In the genomic region with DNA sequence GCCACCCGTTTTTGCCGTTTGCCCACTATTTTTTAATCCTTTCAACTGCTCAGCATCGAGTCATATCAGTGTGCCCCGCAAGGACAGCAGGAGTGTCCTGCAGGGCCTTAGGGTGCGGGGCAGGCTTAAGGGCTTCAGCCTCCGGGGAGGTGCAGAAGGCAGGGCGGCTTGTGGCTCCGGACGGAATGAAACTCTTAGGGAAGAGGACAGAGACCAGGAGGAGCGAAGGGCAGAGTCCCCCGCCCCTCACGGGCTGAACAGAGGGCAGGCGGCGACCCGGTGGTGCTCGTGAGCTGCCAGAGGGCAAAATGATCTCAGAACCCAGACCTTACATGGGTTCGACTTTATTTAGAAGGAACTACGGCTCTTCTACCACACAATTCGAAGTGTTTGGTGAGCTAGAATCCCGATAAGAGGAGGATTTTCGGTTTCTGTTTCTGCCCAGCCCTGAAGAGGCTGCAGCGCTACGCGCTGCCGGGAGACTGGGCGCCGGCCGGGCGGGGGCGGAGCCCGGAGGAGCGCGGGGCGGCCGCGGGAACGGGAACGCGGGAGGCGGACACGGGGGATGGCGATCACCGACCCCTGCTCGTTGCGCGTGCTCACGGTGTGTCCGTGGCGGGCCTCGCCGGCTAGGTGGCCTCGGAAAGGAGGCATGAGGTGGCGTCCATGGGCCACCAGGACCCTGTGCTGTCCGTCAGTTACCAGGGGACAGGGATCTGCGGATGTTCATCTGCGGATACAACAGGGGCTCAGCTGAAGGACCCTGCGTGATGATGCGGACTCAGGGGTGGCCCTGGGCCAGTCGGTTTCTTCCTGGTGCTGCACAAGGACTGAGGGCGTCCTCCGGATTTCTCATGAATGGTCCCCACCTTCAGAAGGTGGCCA, we compare ENCODE assay signal across 8 cellular contexts. TPM values are rescaled to one million over a fixed set of nuclear protein-coding genes. Genes with fewer than 3 reads are reported as not detected.
DNase-seq lines count a peak whose midpoint lies in the region; ATAC-seq, FAIRE-seq and TF ChIP-seq lines count a peak whose summit lies in the region.

No MANE protein-coding gene starts in this region.

- DNase-seq in CMK (ENCODE audit: low read depth), result peak; percentile 33
- peak; percentile 48 for DNase-seq in RCC 7860 (ENCODE audit: low spot score)
- peak; percentile 36 for DNase-seq in activated gamma-delta T cell treated with anti-CD3 and anti-CD28 coated beads, Interleukin-2, amount 50 U/mL, for 16 hours (ENCODE audit: low read depth)
- DNase-seq in foreskin keratinocyte, result no peak
- peak; percentile 66 for DNase-seq in neural progenitor cell (ENCODE audit: low spot score)
- peak; percentile 56 to 58 for DNase-seq in thyroid gland

- intact Hi-C loops in thyroid gland (cut with DNase I), result no loop called here

- H3K4me1 Mint-ChIP-seq in neural progenitor cell, result peaks cover 3% of the 10 kb centered on the region

- H3K27me3 ChIP-seq in foreskin keratinocyte (no peaks in the 10 kb centered on the region), neural progenitor cell (peaks cover 38% of the 10 kb centered on the region), thyroid gland (no peaks in the 10 kb centered on the region)

- peak overlapping the region; percentile 78 for H3K4me2 ChIP-seq in neural progenitor cell

- TF ChIP-seq POLR2A in thyroid gland (IDR thresholded peaks at IDR 0.05), result no peak

- no peaks in the 10 kb centered on the region for H3F3A ChIP-seq in neural progenitor cell (ENCODE audit: low read depth)

- H3K27ac Mint-ChIP-seq in neural progenitor cell, result peak overlapping the region; percentile 95

- FAIRE-seq in RCC 7860 (lab: Jason Lieb, UNC), result no peak

- peaks cover 16% of the 10 kb centered on the region for H3K4me1 ChIP-seq in foreskin keratinocyte
- no peaks in the 10 kb centered on the region for H3K4me1 ChIP-seq in neural progenitor cell
- peaks cover 12 to 28% of the 10 kb centered on the region in 2 donors for H3K4me1 ChIP-seq in thyroid gland

- H3K27me3 Mint-ChIP-seq in neural progenitor cell (ENCODE audit: insufficient read depth, low read depth), result peaks cover 29% of the 10 kb centered on the region

- H3K4me3 Mint-ChIP-seq in neural progenitor cell, result peak overlapping the region; percentile 91

- H4K20me1 ChIP-seq in neural progenitor cell (ENCODE audit: low read depth), result no peaks in the 10 kb centered on the region

- H3K79me2 ChIP-seq in neural progenitor cell (ENCODE audit: low read depth), result no peaks in the 10 kb centered on the region

- no peaks in the 10 kb centered on the region for H3K36me3 Mint-ChIP-seq in neural progenitor cell

- H3K9me3 Mint-ChIP-seq in neural progenitor cell, result no peaks in the 10 kb centered on the region

- H3K36me3 ChIP-seq in neural progenitor cell (no peaks in the 10 kb centered on the region), thyroid gland (no peaks in the 10 kb centered on the region)

- 2 to 7% methylated on average over 16 to 53 of the region's 61 CpGs for WGBS in thyroid gland, 2 donors

- peak; percentile 8 for TF ChIP-seq CTCF in foreskin keratinocyte (conservative IDR thresholded peaks at IDR 0.05)
- TF ChIP-seq CTCF in neural progenitor cell (IDR thresholded peaks at IDR 0.05), result no peak
- TF ChIP-seq CTCF in thyroid gland (IDR thresholded peaks at IDR 0.05), result no peak

- peak overlapping the region; percentile 96 for H2AFZ ChIP-seq in neural progenitor cell (replicated peaks)

- H3K27ac ChIP-seq in foreskin keratinocyte (peak overlapping the region; percentile 77), neural progenitor cell (no peak overlapping the region), thyroid gland (peak overlapping the region; percentile 74 to 89 (median 85))

- no peak overlapping the region for H3K9ac ChIP-seq in neural progenitor cell

- ATAC-seq in GM19328 (IDR thresholded peaks at IDR 0.05; ENCODE audit: unreplicated experiment) (peak; percentile 42), HG03439 (IDR thresholded peaks at IDR 0.05; ENCODE audit: unreplicated experiment) (peak; percentile 57), foreskin keratinocyte (peak; percentile 69)

- H3K9me3 ChIP-seq in neural progenitor cell (ENCODE audit: low read depth) (no peaks in the 10 kb centered on the region), thyroid gland (no peaks in the 10 kb centered on the region)

- H3K4me3 ChIP-seq in neural progenitor cell, result peak overlapping the region; percentile 60
- peak overlapping the region; percentile 23 to 50 (median 35) for H3K4me3 ChIP-seq in thyroid gland (replicated peaks in 1 of 3)

RNA-seq across cellular contexts. Expression of a gene that starts 4.3 kb away (rescaled TPM):
- total RNA-seq in foreskin keratinocyte (146 TPM in 2 replicates), neural progenitor cell (ENCODE audit: low replicate concordance) (0.69 TPM in 1 of 2 replicates, not detected in the other), thyroid gland (100 to 1,000 TPM in 2 of 4 donors, 10 to 100 TPM in 2; 84.0 to 151 (median 98.0) TPM)
- 58.1 and 61.6 TPM in 2 replicates for polyA plus RNA-seq in foreskin keratinocyte

Comparison
In these comparisons a context has a peak if more than half of its experiments do, and no peak if none do; other contexts are left out.
1. DNase-seq: peak in CMK (single experiment), RCC 7860 (single experiment), activated gamma-delta T cell treated with anti-CD3 and anti-CD28 coated beads, Interleukin-2, amount 50 U/mL, for 16 hours (single experiment), neural progenitor cell (single experiment) and thyroid gland (2 of 2); none in foreskin keratinocyte (0 of 2).
2. RNA of a gene that starts 4.3 kb away (total RNA-seq): 146 TPM in foreskin keratinocyte and 84.0 to 151 TPM in thyroid gland; 0.69 TPM in neural progenitor cell; every median in the first group is over 10 times any median in the second.
3. Peak in every context shown above with its lines, with median percentiles within 50 percentile points of each other: ATAC-seq.